In genomic region chr6:110492584-110492983, GRCh38 we compare ENCODE assay signal across 19 cellular contexts. TPM values are rescaled to one million over a fixed set of nuclear protein-coding genes. Genes with fewer than 3 reads are reported as not detected.
DNase-seq lines count a peak whose midpoint lies in the region; ATAC-seq and TF ChIP-seq lines count a peak whose summit lies in the region.
"Had no signal": no experiment of that assay in that cellular context is flagged by ENCODE, and none has a peak within 500 bp of the region (broad histone marks: within the 10 kb centered on the region; RNA-seq: fewer than 3 reads in every experiment).

No MANE protein-coding gene starts in this region.

- H4K20me1 ChIP-seq in PC-3 (ENCODE audit: low read length) (no peaks in the 10 kb centered on the region), smooth muscle cell (ENCODE audit: low read depth) (no peaks in the 10 kb centered on the region)
- H4K20me1 ChIP-seq: BLaER1 treated with 17β-estradiol and CSF1 and Interleukin-3, amounts not matched to agents 10 nM and 100 nM had no signal

- H3K79me2 ChIP-seq in PC-3 (ENCODE audit: low read length): no peaks in the 10 kb centered on the region
- no peaks in the 10 kb centered on the region for H3K79me2 ChIP-seq in smooth muscle cell (ENCODE audit: low read depth)

- H3K36me3 ChIP-seq in PC-3 (ENCODE audit: low read depth, low read length): no peaks in the 10 kb centered on the region
- no peaks in the 10 kb centered on the region for H3K36me3 ChIP-seq in smooth muscle cell (ENCODE audit: low read depth)
- H3K36me3 ChIP-seq: BLaER1 treated with 17β-estradiol and CSF1 and Interleukin-3, amounts not matched to agents 10 nM and 100 nM; brain microvascular endothelial cell had no signal

- no peaks in the 10 kb centered on the region for H3K9me3 ChIP-seq in PC-3 (ENCODE audit: low read length)
- no peaks in the 10 kb centered on the region for H3K9me3 ChIP-seq in smooth muscle cell (replicated peaks; ENCODE audit: low read depth)

- H3K4me2 ChIP-seq in PC-3 (ENCODE audit: low read length) (peak overlapping the region; percentile 76), smooth muscle cell (peak overlapping the region; percentile 46)
- H3K4me2 ChIP-seq: BLaER1 treated with 17β-estradiol and CSF1 and Interleukin-3, amounts not matched to agents 10 nM and 100 nM had no signal

- POLR2A ChIA-PET in PC-3 (lab: Charles Lee; ENCODE audit: unreplicated experiment): no interaction called here

- H3F3A ChIP-seq in PC-3 (ENCODE audit: low read length, unreplicated experiment) (no peaks in the 10 kb centered on the region), smooth muscle cell (ENCODE audit: low read depth) (no peaks in the 10 kb centered on the region)

- TF ChIP-seq CTCF in PC-3 (conservative IDR thresholded peaks at IDR 0.05; ENCODE audit: low read depth, low read length) (no peak), smooth muscle cell (IDR thresholded peaks at IDR 0.05; ENCODE audit: borderline replicate concordance, insufficient read depth, poor library complexity, severe bottlenecking) (no peak)

- H3K27ac ChIP-seq in PC-3 (ENCODE audit: low read length) (peak overlapping the region; percentile 68), epithelial cell of prostate (peak overlapping the region; percentile 48), smooth muscle cell (ENCODE audit: low read depth) (peak overlapping the region; percentile 55)
- H3K27ac ChIP-seq: BLaER1 treated with 17β-estradiol and CSF1 and Interleukin-3, amounts not matched to agents 10 nM and 100 nM; brain microvascular endothelial cell had no signal

- BruUV-seq in PC-3 (replicated peaks; lab: Mats Ljungman, UMichigan): no TSS peak

- H3K27me3 ChIP-seq in PC-3 (ENCODE audit: low read length) (no peaks in the 10 kb centered on the region), smooth muscle cell (ENCODE audit: low read depth) (no peaks in the 10 kb centered on the region)
- H3K27me3 ChIP-seq: BLaER1 treated with 17β-estradiol and CSF1 and Interleukin-3, amounts not matched to agents 10 nM and 100 nM; brain microvascular endothelial cell had no signal

- CTCF ChIA-PET in PC-3 (lab: Charles Lee): interaction anchor here (0.5 kb wide), 1 partner anchor 27 kb away, joined by 4 read pairs; no protein-coding TSS in a partner anchor

- DNase-seq in NCI-H82 (lab: John Stamatoyannopoulos, UW) (peak; percentile 10), NCI-H82 treated with DMSO at 0.1 percent for 48 hours (lab: John Stamatoyannopoulos, UW; ENCODE audit: unreplicated experiment) (no peak), PC-3 (no peak), epithelial cell of prostate (ENCODE audit: low read depth, low spot score) (no peak), smooth muscle cell (lab: John Stamatoyannopoulos, UW; ENCODE audit: unreplicated experiment) (no peak), COLO829 (ENCODE audit: low spot score) (no peak), HuH-7 (ENCODE audit: low spot score) (no peak)
- DNase-seq: activated CD4-positive, alpha-beta T cell treated with anti-CD3 and anti-CD28 coated beads, Interleukin-2, amount 50 U/mL, for 1 hour; activated T-cell treated with anti-CD3 and anti-CD28 coated beads, Interleukin-2, amount 50 U/mL, for 1 hour; HFFc6; kidney; NCI-H748 treated with DMSO at 0.1 percent for 48 hours; stimulated activated naive CD4-positive, alpha-beta T cell treated with Interleukin-2 at 50 U/mL for 16 hours had no signal

- H3K4me1 ChIP-seq in PC-3 (ENCODE audit: insufficient read depth, low read length) (peaks cover 15% of the 10 kb centered on the region), smooth muscle cell (ENCODE audit: low read depth) (peaks cover 6% of the 10 kb centered on the region)
- H3K4me1 ChIP-seq: BLaER1 treated with 17β-estradiol and CSF1 and Interleukin-3, amounts not matched to agents 10 nM and 100 nM had no signal

- WGBS in smooth muscle cell (ENCODE audit: low lambda C conversion rate): 59% methylated on average over 7 of the region's 7 CpGs

- intact Hi-C loops in PC-3 (cut with micrococcal nuclease): no loop called here

- H3K9ac ChIP-seq in PC-3 (ENCODE audit: low read length) (no peak overlapping the region), smooth muscle cell (ENCODE audit: low read depth) (no peak overlapping the region)
- H3K9ac ChIP-seq: BLaER1 treated with 17β-estradiol and CSF1 and Interleukin-3, amounts not matched to agents 10 nM and 100 nM had no signal

- ATAC-seq in PC-3 (no peak), GM21423 (IDR thresholded peaks at IDR 0.05; ENCODE audit: unreplicated experiment) (no peak)

- H3K4me3 ChIP-seq in PC-3 (ENCODE audit: low read length) (no peak overlapping the region), smooth muscle cell (no peak overlapping the region)
- H3K4me3 ChIP-seq: BLaER1 treated with 17β-estradiol and CSF1 and Interleukin-3, amounts not matched to agents 10 nM and 100 nM had no signal

- no peak overlapping the region for H2AFZ ChIP-seq in PC-3 (ENCODE audit: low read length)
- no peak overlapping the region for H2AFZ ChIP-seq in smooth muscle cell (ENCODE audit: low read depth)

- H3K9me2 ChIP-seq in PC-3 (replicated peaks; ENCODE audit: low read length): no peaks in the 10 kb centered on the region

RNA-seq across cellular contexts. Expression of gene SLC22A16, which starts 16.2 kb away (rescaled TPM):
- total RNA-seq in PC-3 (2014; rRNA removed): not detected in 2 replicates
- total RNA-seq in smooth muscle cell: not detected in 2 replicates
- polyA plus RNA-seq in smooth muscle cell: not detected in 2 replicates
- total RNA-seq: A172; activated naive CD4-positive, alpha-beta T cell treated with anti-CD3 and anti-CD28 coated beads, Interleukin-2, amount 50 U/mL, for 72 hours; HFFc6; mononuclear cell had no signal
